11 cellular contexts compared by ENCODE assay signal in the genomic region with DNA sequence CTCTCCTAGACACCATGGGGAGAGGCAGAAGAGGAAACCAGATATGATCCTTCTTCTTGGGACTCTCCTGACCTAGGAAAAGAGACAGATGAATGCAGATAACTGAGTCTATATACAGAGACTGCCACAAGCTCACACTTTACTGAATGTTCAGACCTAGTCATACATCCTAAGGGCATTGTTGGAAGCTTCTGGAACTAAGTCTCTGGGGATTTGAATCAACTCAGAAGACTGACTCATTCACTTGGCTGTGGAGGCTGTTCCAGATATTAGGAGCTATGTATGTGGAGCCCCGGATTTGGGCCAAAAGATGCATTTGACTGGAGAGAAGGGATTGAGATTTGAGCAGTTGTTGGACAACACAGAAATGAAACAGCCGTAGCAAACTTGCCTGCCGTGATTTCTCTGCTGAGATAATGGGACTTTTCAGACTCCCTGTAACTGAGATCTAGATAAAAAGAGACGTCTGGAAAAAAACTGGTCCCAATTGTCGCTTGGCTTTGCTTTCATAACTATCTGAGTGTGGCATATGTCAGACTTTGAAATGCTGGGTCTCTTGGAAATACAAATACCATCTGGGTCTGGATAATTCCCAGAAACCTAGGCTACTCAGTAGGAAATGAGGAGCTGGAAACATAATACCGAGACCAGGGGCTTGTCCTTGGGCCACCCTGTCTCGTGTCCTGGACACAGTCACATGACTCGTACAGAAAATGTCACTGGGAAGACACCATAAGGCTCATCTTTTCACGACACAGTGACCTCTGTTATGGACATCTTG.
DNase-seq lines count a peak whose midpoint lies in the region; ATAC-seq and TF ChIP-seq lines count a peak whose summit lies in the region.
"Had no signal": no experiment of that assay in that cellular context is flagged by ENCODE, and none has a peak within 500 bp of the region (broad histone marks: within the 10 kb centered on the region; RNA-seq: fewer than 3 reads in every experiment).

No MANE protein-coding gene starts in this region.

- no peaks in the 10 kb centered on the region for H3K4me1 Mint-ChIP-seq in stimulated activated effector memory CD8-positive, alpha-beta T cell treated with anti-CD3 and anti-CD28 coated beads, Interleukin-12 subunit alpha, Interleukin-12 subunit beta, amount 100 ng/mL, for 72 hours

- H3K27me3 ChIP-seq in adipocyte (replicated peaks; ENCODE audit: control insufficient read depth, insufficient read depth, low read length) = peaks cover 47% of the 10 kb centered on the region

- H3K9me3 Mint-ChIP-seq in stimulated activated effector memory CD8-positive, alpha-beta T cell treated with anti-CD3 and anti-CD28 coated beads, Interleukin-12 subunit alpha, Interleukin-12 subunit beta, amount 100 ng/mL, for 72 hours = no peaks in the 10 kb centered on the region
- H3K9me3 Mint-ChIP-seq: T-helper 1 cell treated with Interleukin-12 subunit alpha and Interleukin-12 subunit beta and Interleukin-4 antibody, amounts not matched to agents 30 μg/mL and 1 μg/mL, for 36 hours had no signal

- TF ChIP-seq CTCF in foreskin fibroblast (IDR thresholded peaks at IDR 0.05; ENCODE audit: low read depth, low read length) = no peak

- intact Hi-C loops in sciatic nerve (cut with DNase I) = no loop called here

- H3K4me3 Mint-ChIP-seq in stimulated activated effector memory CD8-positive, alpha-beta T cell treated with anti-CD3 and anti-CD28 coated beads, Interleukin-12 subunit alpha, Interleukin-12 subunit beta, amount 100 ng/mL, for 72 hours = no peak overlapping the region
- H3K4me3 Mint-ChIP-seq: T-helper 1 cell treated with Interleukin-12 subunit alpha and Interleukin-12 subunit beta and Interleukin-4 antibody, amounts not matched to agents 30 μg/mL and 1 μg/mL, for 36 hours had no signal

- peaks cover 20% of the 10 kb centered on the region for H3K4me1 ChIP-seq in adipocyte (ENCODE audit: control insufficient read depth, insufficient read depth, low read length)

- no peak overlapping the region for H3K27ac Mint-ChIP-seq in stimulated activated effector memory CD8-positive, alpha-beta T cell treated with anti-CD3 and anti-CD28 coated beads, Interleukin-12 subunit alpha, Interleukin-12 subunit beta, amount 100 ng/mL, for 72 hours
- H3K27ac Mint-ChIP-seq: T-helper 1 cell treated with Interleukin-12 subunit alpha and Interleukin-12 subunit beta and Interleukin-4 antibody, amounts not matched to agents 30 μg/mL and 1 μg/mL, for 36 hours had no signal

- H3K36me3 ChIP-seq in adipocyte (ENCODE audit: control insufficient read depth, insufficient read depth, low read length, severe bottlenecking) = no peaks in the 10 kb centered on the region

- DNase-seq in ELR (ENCODE audit: low read depth) (peak; percentile 67), adipocyte (ENCODE audit: low read depth) (peak; percentile 93), foreskin fibroblast (peak; percentile 73 to 76), sciatic nerve (ENCODE audit: low spot score) (no peak), NCI-H748 (lab: John Stamatoyannopoulos, UW; ENCODE audit: unreplicated experiment) (no peak)
- no peak for DNase-seq in stimulated activated effector memory CD8-positive, alpha-beta T cell treated with anti-CD3 and anti-CD28 coated beads, Interleukin-12 subunit alpha, Interleukin-12 subunit beta, amount 100 ng/mL, for 72 hours (ENCODE audit: low spot score in 2 of 2)
- DNase-seq: activated T-cell treated with anti-CD3 and anti-CD28 coated beads, Interleukin-2, amount 50 U/mL, for 1 hour; NCI-H146 had no signal

- H3K4me3 ChIP-seq in adipocyte (ENCODE audit: low read length) = peak overlapping the region; percentile 14
- no peak overlapping the region for H3K4me3 ChIP-seq in foreskin fibroblast (ENCODE audit: low read depth in 1 of 2, low read length in 2 of 2)

- no peaks in the 10 kb centered on the region for H3K36me3 Mint-ChIP-seq in stimulated activated effector memory CD8-positive, alpha-beta T cell treated with anti-CD3 and anti-CD28 coated beads, Interleukin-12 subunit alpha, Interleukin-12 subunit beta, amount 100 ng/mL, for 72 hours

- H3K9ac ChIP-seq in adipocyte (ENCODE audit: low read length) = no peak overlapping the region

- no peaks in the 10 kb centered on the region for H3K9me3 ChIP-seq in adipocyte (ENCODE audit: control insufficient read depth, low read length)

- peak; percentile 10 for ATAC-seq in sciatic nerve
- ATAC-seq in HG02973 (IDR thresholded peaks at IDR 0.05; ENCODE audit: unreplicated experiment) = no peak
- ATAC-seq in GM18870 (IDR thresholded peaks at IDR 0.05; ENCODE audit: unreplicated experiment) = no peak
- no peak for ATAC-seq in stimulated activated effector memory CD8-positive, alpha-beta T cell treated with anti-CD3 and anti-CD28 coated beads, Interleukin-12 subunit alpha, Interleukin-12 subunit beta, amount 100 ng/mL, for 72 hours

Comparison
In these comparisons a context has a peak if more than half of its experiments do, and no peak if none do; other contexts are left out.
1. DNase-seq: peak in ELR (single experiment), adipocyte (single experiment) and foreskin fibroblast (2 of 2); none in sciatic nerve (single experiment), NCI-H748 (single experiment) and stimulated activated effector memory CD8-positive, alpha-beta T cell treated with anti-CD3 and anti-CD28 coated beads, Interleukin-12 subunit alpha, Interleukin-12 subunit beta, amount 100 ng/mL, for 72 hours (0 of 2).